Comparison of ENCODE assay signal across 8 cellular contexts in genomic region chr17:61862975-61863800, GRCh38. TPM values are rescaled to one million over a fixed set of nuclear protein-coding genes. Genes with fewer than 3 reads are reported as not detected.
DNase-seq lines count a peak whose midpoint lies in the region; ATAC-seq and TF ChIP-seq lines count a peak whose summit lies in the region.

BRIP1 (minus strand) TSS chr17:61863528; CDS start chr17:61861539, 1,989 bp downstream.

- H3K79me2 ChIP-seq in SK-N-SH (ENCODE audit: insufficient read depth) (peaks cover 48% of the 10 kb centered on the region), osteoblast (ENCODE audit: insufficient read depth, low read length) (peaks cover 24% of the 10 kb centered on the region)

- POLR2A ChIA-PET in SK-N-SH (lab: Yijun Ruan, JAX) = interaction anchor here (0.6 to 1.3 kb wide), 8 partner anchors 14 to 761 kb away, joined by 3 to 7 read pairs (median 3); no protein-coding TSS in a partner anchor

- H3K36me3 ChIP-seq in SK-N-SH (replicated peaks in 1 of 2; ENCODE audit: control insufficient read depth in 1 of 2, insufficient read depth in 2 of 2, low read length in 1 of 2) = peaks cover 26 to 35% of the 10 kb centered on the region in 2 experiments
- peaks cover 8% of the 10 kb centered on the region for H3K36me3 ChIP-seq in osteoblast (ENCODE audit: insufficient read depth, low read length)
- H3K36me3 ChIP-seq in thoracic aorta = no peaks in the 10 kb centered on the region

- H3K9me3 Mint-ChIP-seq in activated naive CD4-positive, alpha-beta T cell treated with anti-CD3 and anti-CD28 coated beads, Interleukin-2, amount 10 ng/mL, durations not matched to agents 7 days and 5 days = no peaks in the 10 kb centered on the region
- H3K9me3 Mint-ChIP-seq in glutamatergic neuron (ENCODE audit: unreplicated experiment) = no peaks in the 10 kb centered on the region

- H3K4me3 ChIP-seq in GM08714 (ENCODE audit: low read length) (peak within 1 kb of the TSS; percentile 71), SK-N-SH (ENCODE audit: low read depth in 2 of 2, low read length in 1 of 2) (peak within 1 kb of the TSS; percentile 75 to 95), osteoblast (ENCODE audit: insufficient read depth, low read length) (peak within 1 kb of the TSS; percentile 95), thoracic aorta (peak within 1 kb of the TSS; percentile 89)

- no peaks in the 10 kb centered on the region for H3K9me3 ChIP-seq in SK-N-SH
- H3K9me3 ChIP-seq in osteoblast (ENCODE audit: low read depth, low read length) = no peaks in the 10 kb centered on the region
- H3K9me3 ChIP-seq in thoracic aorta = no peaks in the 10 kb centered on the region

- TF ChIP-seq RAD21 in SK-N-SH (IDR thresholded peaks at IDR 0.05; ENCODE audit: low read length) = 0 out of 2 replicates have a peak, but pooled peaks have one; percentile 11

- H2AFZ ChIP-seq in SK-N-SH (ENCODE audit: low read depth) (peak within 1 kb of the TSS; percentile 91), osteoblast (ENCODE audit: low read length) (peak within 1 kb of the TSS; percentile 97)

- H3K27ac ChIP-seq in SK-N-SH (ENCODE audit: low read depth in 2 of 2, low read length in 1 of 2) (peak within 1 kb of the TSS; percentile 71 to 87), osteoblast (ENCODE audit: low read depth, low read length) (peak within 1 kb of the TSS; percentile 85), thoracic aorta (peak within 1 kb of the TSS; percentile 85)

- H4K20me1 ChIP-seq in SK-N-SH (ENCODE audit: insufficient read depth) = no peaks in the 10 kb centered on the region
- no peaks in the 10 kb centered on the region for H4K20me1 ChIP-seq in osteoblast (ENCODE audit: insufficient read depth, low read length)

- H3K4me2 ChIP-seq in SK-N-SH (peak within 1 kb of the TSS; percentile 85), osteoblast (ENCODE audit: insufficient read depth, low read length) (peak within 1 kb of the TSS; percentile 98)

- H3F3A ChIP-seq in SK-N-SH (replicated peaks; ENCODE audit: insufficient read depth) = peaks cover 27% of the 10 kb centered on the region

- no peaks in the 10 kb centered on the region for H3K9me2 ChIP-seq in SK-N-SH

- H3K27me3 Mint-ChIP-seq in activated naive CD4-positive, alpha-beta T cell treated with anti-CD3 and anti-CD28 coated beads, Interleukin-2, amount 10 ng/mL, durations not matched to agents 7 days and 5 days = no peaks in the 10 kb centered on the region
- no peaks in the 10 kb centered on the region for H3K27me3 Mint-ChIP-seq in glutamatergic neuron (ENCODE audit: unreplicated experiment)

- peaks cover 11 to 28% of the 10 kb centered on the region in 2 experiments; a peak in 3 of 4 replicates for H3K4me1 ChIP-seq in SK-N-SH (ENCODE audit: control insufficient read depth in 1 of 2, insufficient read depth in 2 of 2, low read depth in 1 of 2, low read length in 1 of 2)
- H3K4me1 ChIP-seq in osteoblast (ENCODE audit: insufficient read depth, low read length) = peaks cover 23% of the 10 kb centered on the region
- peaks cover 0 to 8% of the 10 kb centered on the region in 2 donors for H3K4me1 ChIP-seq in thoracic aorta (ENCODE audit: control insufficient read depth in 1 of 2, low read depth in 2 of 2)

- H3K9ac ChIP-seq in SK-N-SH = peak within 1 kb of the TSS; percentile 85

- no peak for TF ChIP-seq EP300 in SK-N-SH (IDR thresholded peaks at IDR 0.05; ENCODE audit: borderline replicate concordance in 1 of 2, low read depth in 1 of 2, low read length in 1 of 2)

- DNase-seq in NCI-H1092 (lab: John Stamatoyannopoulos, UW) = peak; percentile 89
- peak; percentile 95 for DNase-seq in SK-N-SH
- peak; percentile 96 for DNase-seq in activated naive CD4-positive, alpha-beta T cell treated with anti-CD3 and anti-CD28 coated beads, Interleukin-2, amount 10 ng/mL, durations not matched to agents 7 days and 5 days
- peak; percentile 92 for DNase-seq in glutamatergic neuron
- DNase-seq in osteoblast (ENCODE audit: insufficient read length, low spot score, missing footprints) = peak; percentile 93
- DNase-seq in thoracic aorta (ENCODE audit: low spot score) = peak; percentile 80

- peaks cover 18% of the 10 kb centered on the region for H3K36me3 Mint-ChIP-seq in activated naive CD4-positive, alpha-beta T cell treated with anti-CD3 and anti-CD28 coated beads, Interleukin-2, amount 10 ng/mL, durations not matched to agents 7 days and 5 days
- H3K36me3 Mint-ChIP-seq in glutamatergic neuron (ENCODE audit: unreplicated experiment) = no peaks in the 10 kb centered on the region

- peak within 1 kb of the TSS; percentile 94 for H3K27ac Mint-ChIP-seq in activated naive CD4-positive, alpha-beta T cell treated with anti-CD3 and anti-CD28 coated beads, Interleukin-2, amount 10 ng/mL, durations not matched to agents 7 days and 5 days
- peak within 1 kb of the TSS; percentile 43 for H3K27ac Mint-ChIP-seq in glutamatergic neuron (ENCODE audit: unreplicated experiment)

- TF ChIP-seq CTCF in SK-N-SH (IDR thresholded peaks at IDR 0.05) (no peak), glutamatergic neuron (IDR thresholded peaks at IDR 0.05; ENCODE audit: partially characterized antibody, unreplicated experiment) (no peak), osteoblast (IDR thresholded peaks at IDR 0.05; ENCODE audit: extremely low read depth, low read depth, low read length) (no peak), thoracic aorta (IDR thresholded peaks at IDR 0.05) (no peak)

- CTCF ChIA-PET in SK-N-SH (lab: Yijun Ruan, JAX) = interaction anchor here (0.6 to 1.5 kb wide), 11 partner anchors 26 to 463 kb away, joined by 3 to 7 read pairs (median 3); partner anchors contain the start of gene TBX2
- CTCF ChIA-PET in activated naive CD4-positive, alpha-beta T cell treated with anti-CD3 and anti-CD28 coated beads, Interleukin-2, amount 10 ng/mL, durations not matched to agents 7 days and 5 days (lab: Charles Lee) = interaction anchor here (0.8 to 1.2 kb wide), 2 partner anchors 203 to 247 kb away, joined by 3 to 5 read pairs; no protein-coding TSS in a partner anchor

- H3K27me3 ChIP-seq in SK-N-SH (ENCODE audit: insufficient read depth) (no peaks in the 10 kb centered on the region), osteoblast (ENCODE audit: insufficient read depth, low read length) (no peaks in the 10 kb centered on the region), thoracic aorta (replicated peaks; ENCODE audit: insufficient read depth) (no peaks in the 10 kb centered on the region)

- 1% methylated on average over 42 of the region's 43 CpGs for WGBS in SK-N-SH (ENCODE audit: low lambda C conversion rate)

- H3K4me3 Mint-ChIP-seq in activated naive CD4-positive, alpha-beta T cell treated with anti-CD3 and anti-CD28 coated beads, Interleukin-2, amount 10 ng/mL, durations not matched to agents 7 days and 5 days = peak within 1 kb of the TSS; percentile 87
- peak within 1 kb of the TSS; percentile 88 for H3K4me3 Mint-ChIP-seq in glutamatergic neuron (ENCODE audit: unreplicated experiment)

- ATAC-seq in HG02610 (IDR thresholded peaks at IDR 0.05; ENCODE audit: unreplicated experiment) (peak; percentile 92), thoracic aorta (ENCODE audit: insufficient number of reproducible peaks, low FRiP score, low read depth) (peak; percentile 94)

- H3K4me1 Mint-ChIP-seq in activated naive CD4-positive, alpha-beta T cell treated with anti-CD3 and anti-CD28 coated beads, Interleukin-2, amount 10 ng/mL, durations not matched to agents 7 days and 5 days = peaks cover 42% of the 10 kb centered on the region
- peaks cover 1% of the 10 kb centered on the region for H3K4me1 Mint-ChIP-seq in glutamatergic neuron (ENCODE audit: low read depth, unreplicated experiment)

TF ChIP-seq in SK-N-SH, 30 proteins besides CTCF, POLR2A, EP300 and RAD21 (continues in another document):
- TF ChIP-seq FOSL2 (IDR thresholded peaks at IDR 0.05; ENCODE audit: borderline replicate concordance, low read depth) (no peak), TEAD4 (IDR thresholded peaks at IDR 0.05; ENCODE audit: borderline replicate concordance, insufficient read depth) (no peak), RXRA (IDR thresholded peaks at IDR 0.05; ENCODE audit: borderline replicate concordance, low read depth) (peak; percentile 24; the same call in 1 of the 2 replicates), SIN3A (IDR thresholded peaks at IDR 0.05; ENCODE audit: borderline replicate concordance, low read depth, low read length) (peak; percentile 27), JUND (IDR thresholded peaks at IDR 0.05) (no peak; the same call in 1 of the 2 replicates), USF2 (IDR thresholded peaks at IDR 0.05; ENCODE audit: borderline replicate concordance, low read depth, low read length) (no peak), TCF12 (IDR thresholded peaks at IDR 0.05) (no peak), SMC3 (IDR thresholded peaks at IDR 0.05; ENCODE audit: low read depth, low read length) (no peak), MEF2A (IDR thresholded peaks at IDR 0.05; ENCODE audit: borderline replicate concordance, low read depth) (peak; percentile 17; the same call in 1 of the 2 replicates), POLR2AphosphoS5 (IDR thresholded peaks at IDR 0.05; ENCODE audit: low read depth, low read length) (peak; percentile 85)
- TF ChIP-seq, protein P1, sequence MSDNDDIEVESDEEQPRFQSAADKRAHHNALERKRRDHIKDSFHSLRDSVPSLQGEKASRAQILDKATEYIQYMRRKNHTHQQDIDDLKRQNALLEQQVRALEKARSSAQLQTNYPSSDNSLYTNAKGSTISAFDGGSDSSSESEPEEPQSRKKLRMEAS (IDR thresholded peaks at IDR 0.05; ENCODE audit: low read depth) = peak; percentile 81
- TF ChIP-seq, protein P2, sequence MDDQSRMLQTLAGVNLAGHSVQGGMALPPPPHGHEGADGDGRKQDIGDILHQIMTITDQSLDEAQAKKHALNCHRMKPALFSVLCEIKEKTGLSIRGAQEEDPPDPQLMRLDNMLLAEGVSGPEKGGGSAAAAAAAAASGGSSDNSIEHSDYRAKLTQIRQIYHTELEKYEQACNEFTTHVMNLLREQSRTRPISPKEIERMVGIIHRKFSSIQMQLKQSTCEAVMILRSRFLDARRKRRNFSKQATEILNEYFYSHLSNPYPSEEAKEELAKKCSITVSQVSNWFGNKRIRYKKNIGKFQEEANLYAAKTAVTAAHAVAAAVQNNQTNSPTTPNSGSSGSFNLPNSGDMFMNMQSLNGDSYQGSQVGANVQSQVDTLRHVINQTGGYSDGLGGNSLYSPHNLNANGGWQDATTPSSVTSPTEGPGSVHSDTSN (IDR thresholded peaks at IDR 0.05) = no peak

RNA-seq across cellular contexts. Expression of gene BRIP1, which starts in this region (rescaled TPM):
- polyA plus RNA-seq in SK-N-SH (2012; rRNA removed) = 2.0 and 2.2 TPM in 2 replicates
- 2.5 TPM in 2 replicates for polyA plus RNA-seq in SK-N-SH (2012; cell fraction: cytosol; rRNA removed)
- polyA plus RNA-seq in SK-N-SH (2012; cell fraction: nucleus; rRNA removed) = 1.9 and 4.7 TPM in 2 replicates
- 2.4 TPM for total RNA-seq in glutamatergic neuron (ENCODE audit: unreplicated experiment)
- 5.9 and 6.2 TPM in 2 replicates for total RNA-seq in osteoblast
- total RNA-seq in thoracic aorta = under 1 TPM; 0.14 TPM

Comparison
In these comparisons a context has a peak if more than half of its experiments do, and no peak if none do; other contexts are left out.
1. Peak in every context shown above with its lines: DNase-seq, ATAC-seq, H3K4me3 ChIP-seq and H3K27ac ChIP-seq.
2. Peak in DNase-seq, ATAC-seq, H3K4me3 ChIP-seq and H3K27ac ChIP-seq in thoracic aorta; RNA of the gene not detected or under 1 TPM.